ENCODE assay signal across 19 cellular contexts in the genomic region with DNA sequence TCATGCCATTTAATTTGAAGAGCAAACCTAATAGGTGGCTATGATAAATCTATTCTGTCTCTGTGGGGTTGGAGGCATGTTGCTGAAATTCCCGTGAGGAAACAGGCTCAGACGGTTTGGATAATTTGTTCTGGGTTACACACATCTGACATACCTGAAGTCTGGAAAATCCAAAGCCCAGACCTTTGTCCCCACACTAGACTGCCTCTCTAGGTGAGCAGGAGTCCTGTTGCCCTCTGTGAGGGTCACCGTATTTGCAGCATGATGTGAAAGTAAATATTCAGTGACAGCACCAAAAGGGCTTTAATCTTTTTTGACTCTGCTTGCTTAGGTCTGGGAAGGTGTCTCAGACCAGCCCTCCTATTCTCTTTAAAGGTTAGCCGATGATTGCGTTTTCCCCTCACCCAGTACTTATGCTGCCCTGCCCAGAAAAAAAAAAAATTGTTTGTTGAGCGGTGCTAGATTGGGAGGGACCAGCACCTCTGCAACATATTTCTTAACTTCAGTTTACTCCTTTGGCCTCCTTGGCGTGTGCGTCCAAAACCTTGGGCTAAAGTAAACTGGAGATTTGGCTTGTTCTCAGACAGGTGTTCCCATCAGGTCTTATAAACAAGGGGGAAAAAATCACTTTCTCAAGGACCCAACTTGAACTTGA.
DNase-seq lines count a peak whose midpoint lies in the region; ATAC-seq and TF ChIP-seq lines count a peak whose summit lies in the region.
"Had no signal": no experiment of that assay in that cellular context is flagged by ENCODE, and none has a peak within 500 bp of the region (broad histone marks: within the 10 kb centered on the region; RNA-seq: fewer than 3 reads in every experiment).

No MANE protein-coding gene starts in this region.

- DNase-seq in DMS 273 (lab: John Stamatoyannopoulos, UW; ENCODE audit: unreplicated experiment) (peak; percentile 29), DMS 273 treated with DMSO at 0.1 percent for 48 hours (lab: John Stamatoyannopoulos, UW) (no peak), NCI-H69 (lab: John Stamatoyannopoulos, UW) (peak; percentile 84), left lung (peak in 1 of 2 donors; percentile 46), KBM-7 (no peak), NCI-H187 treated with DMSO at 0.1 percent for 48 hours (lab: John Stamatoyannopoulos, UW) (no peak)
- DNase-seq in stimulated activated CD4-positive, alpha-beta T cell treated with anti-CD3 and anti-CD28 coated beads, Interleukin-4, amount 100 ng/mL, for 4 hours, result no peak
- DNase-seq: 8988T; activated effector memory CD4-positive, alpha-beta T cell treated with anti-CD3 and anti-CD28 coated beads, Interleukin-2, amount 50 U/mL, for 16 hours; CD4-positive, alpha-beta memory T cell; effector CD8-positive, alpha-beta T cell; foreskin keratinocyte; GF-D8; OCI-M1; stimulated activated CD4-positive, alpha-beta T cell treated with anti-CD3 and anti-CD28 coated beads, Interleukin-2, amount 100 ng/mL, for 24 hours; WERI-Rb-1 had no signal

- in situ Hi-C loops in KBM-7 (cut with MboI; ENCODE audit: low pct_unique_long_range_greater_than_20kb, low sequenced_read_pairs), result no loop called here

- H3K9me3 ChIP-seq in left lung (no peaks in the 10 kb centered on the region), stomach smooth muscle (ENCODE audit: control insufficient read depth in 2 of 2, low read length in 2 of 2) (no peaks in the 10 kb centered on the region)

- H3K9ac ChIP-seq in stomach smooth muscle (ENCODE audit: low read length in 2 of 2), result no peak overlapping the region

- ATAC-seq in left lung, result peak; percentile 80
- ATAC-seq: foreskin keratinocyte, HCT116 had no signal

- no peak for TF ChIP-seq CTCF in left lung (IDR thresholded peaks at IDR 0.05)

- H3K4me3 ChIP-seq in left lung, result no peak overlapping the region
- H3K4me3 ChIP-seq in stomach smooth muscle (ENCODE audit: low read length in 2 of 2), result peak overlapping the region in 1 of 2 donors; percentile 24

- no peaks in the 10 kb centered on the region for H3K27me3 ChIP-seq in left lung
- H3K27me3 ChIP-seq in stomach smooth muscle (ENCODE audit: control insufficient read depth in 1 of 2, insufficient read depth in 2 of 2, low read length in 2 of 2), result no peaks in the 10 kb centered on the region
- H3K27me3 ChIP-seq: foreskin keratinocyte had no signal

- intact Hi-C loops in left lung (cut with DNase I), result no loop called here

- H3K36me3 ChIP-seq in left lung (no peaks in the 10 kb centered on the region), stomach smooth muscle (ENCODE audit: control insufficient read depth in 2 of 2, insufficient read depth in 2 of 2, low read length in 2 of 2) (no peaks in the 10 kb centered on the region)
- H3K36me3 ChIP-seq: WERI-Rb-1 had no signal

- peak overlapping the region in 1 of 2 donors; percentile 18 for H3K27ac ChIP-seq in left lung
- H3K27ac ChIP-seq in stomach smooth muscle (ENCODE audit: low read length), result peak overlapping the region; percentile 37
- H3K27ac ChIP-seq: foreskin keratinocyte, HL-60, WERI-Rb-1 had no signal

- H3K4me1 ChIP-seq in left lung (peaks cover 18 to 45% of the 10 kb centered on the region in 2 donors), stomach smooth muscle (ENCODE audit: control insufficient read depth, insufficient read depth, low read length) (peaks cover 37% of the 10 kb centered on the region)
- H3K4me1 ChIP-seq: foreskin keratinocyte had no signal

Comparison
In these comparisons a context has a peak if more than half of its experiments do, and no peak if none do; other contexts are left out.
1. DNase-seq: peak in DMS 273 (single experiment) and NCI-H69 (single experiment); none in DMS 273 treated with DMSO at 0.1 percent for 48 hours (single experiment), KBM-7 (single experiment), NCI-H187 treated with DMSO at 0.1 percent for 48 hours (single experiment) and stimulated activated CD4-positive, alpha-beta T cell treated with anti-CD3 and anti-CD28 coated beads, Interleukin-4, amount 100 ng/mL, for 4 hours (0 of 2).